Comparison of ENCODE assay signal across 14 cellular contexts in genomic region chr7:126574276-126574675, GRCh38.
DNase-seq lines count a peak whose midpoint lies in the region; ATAC-seq and TF ChIP-seq lines count a peak whose summit lies in the region.
"Had no signal": no experiment of that assay in that cellular context is flagged by ENCODE, and none has a peak within 500 bp of the region (broad histone marks: within the 10 kb centered on the region; RNA-seq: fewer than 3 reads in every experiment).

No MANE protein-coding gene starts in this region.

- peak; percentile 19 to 96 for ATAC-seq in left cardiac atrium
- ATAC-seq in HG03442 (IDR thresholded peaks at IDR 0.05; ENCODE audit: unreplicated experiment): no peak
- ATAC-seq in naive thymus-derived CD8-positive, alpha-beta T cell: no peak
- ATAC-seq: left colon had no signal

- intact Hi-C loops in left cardiac atrium (cut with DNase I) (no loop called here), left ventricle myocardium inferior (cut with micrococcal nuclease) (no loop called here)

- POLR2A ChIA-PET in naive thymus-derived CD8-positive, alpha-beta T cell (lab: Charles Lee): no interaction called here

- H3K36me3 Mint-ChIP-seq in naive thymus-derived CD8-positive, alpha-beta T cell: no peaks in the 10 kb centered on the region
- H3K36me3 Mint-ChIP-seq: activated naive CD8-positive, alpha-beta T cell treated with anti-CD3 and anti-CD28 coated beads, Interleukin-2, amount 10 ng/mL, durations not matched to agents 7 days and 5 days had no signal

- H3K4me3 Mint-ChIP-seq in naive thymus-derived CD8-positive, alpha-beta T cell: no peak overlapping the region
- H3K4me3 Mint-ChIP-seq: activated B cell treated with CpG ODN at 0.5 μM for 24 hours; activated naive CD8-positive, alpha-beta T cell treated with anti-CD3 and anti-CD28 coated beads, Interleukin-2, amount 10 ng/mL, durations not matched to agents 7 days and 5 days had no signal

- H3K27me3 ChIP-seq in left ventricle myocardium inferior (ENCODE audit: low read depth) (no peaks in the 10 kb centered on the region), kidney epithelial cell (ENCODE audit: control insufficient read depth, insufficient read depth, low read length) (no peaks in the 10 kb centered on the region)

- TF ChIP-seq CTCF in left ventricle myocardium inferior (IDR thresholded peaks at IDR 0.05; ENCODE audit: borderline replicate concordance) (no peak), astrocyte of the cerebellum (IDR thresholded peaks at IDR 0.05; ENCODE audit: low read depth, low read length, missing control alignments) (no peak), kidney epithelial cell (IDR thresholded peaks at IDR 0.05; ENCODE audit: insufficient read depth, low read length, poor library complexity, severe bottlenecking) (no peak)

- no peak overlapping the region for H3K27ac Mint-ChIP-seq in naive thymus-derived CD8-positive, alpha-beta T cell
- H3K27ac Mint-ChIP-seq: activated B cell treated with CpG ODN at 0.5 μM for 24 hours; activated naive CD8-positive, alpha-beta T cell treated with anti-CD3 and anti-CD28 coated beads, Interleukin-2, amount 10 ng/mL, durations not matched to agents 7 days and 5 days had no signal

- H3K4me1 Mint-ChIP-seq in naive thymus-derived CD8-positive, alpha-beta T cell: no peaks in the 10 kb centered on the region
- H3K4me1 Mint-ChIP-seq: activated B cell treated with CpG ODN at 0.5 μM for 24 hours; activated naive CD8-positive, alpha-beta T cell treated with anti-CD3 and anti-CD28 coated beads, Interleukin-2, amount 10 ng/mL, durations not matched to agents 7 days and 5 days had no signal

- H3K36me3 ChIP-seq in left ventricle myocardium inferior: no peaks in the 10 kb centered on the region
- H3K36me3 ChIP-seq in kidney epithelial cell (ENCODE audit: control insufficient read depth, insufficient read depth, low read length): no peaks in the 10 kb centered on the region
- H3K36me3 ChIP-seq: thoracic aorta had no signal

- no peak overlapping the region for H3K4me3 ChIP-seq in left ventricle myocardium inferior
- H3K4me3 ChIP-seq in astrocyte of the cerebellum (ENCODE audit: low read depth, low read length): no peak overlapping the region
- no peak overlapping the region for H3K4me3 ChIP-seq in kidney epithelial cell (ENCODE audit: low read depth, low read length)
- H3K4me3 ChIP-seq: thoracic aorta had no signal

- H3K9me3 Mint-ChIP-seq in naive thymus-derived CD8-positive, alpha-beta T cell: peaks cover 0 to 23% (median 6%) of the 10 kb centered on the region in 9 donors
- H3K9me3 Mint-ChIP-seq: activated B cell treated with CpG ODN at 0.5 μM for 24 hours; activated naive CD8-positive, alpha-beta T cell treated with anti-CD3 and anti-CD28 coated beads, Interleukin-2, amount 10 ng/mL, durations not matched to agents 7 days and 5 days had no signal

- H3K9me3 ChIP-seq in left ventricle myocardium inferior (replicated peaks): no peaks in the 10 kb centered on the region
- H3K9me3 ChIP-seq: thoracic aorta had no signal

- H3K27me3 Mint-ChIP-seq in naive thymus-derived CD8-positive, alpha-beta T cell: peaks cover 0 to 5% (median 0%) of the 10 kb centered on the region in 5 donors
- H3K27me3 Mint-ChIP-seq: activated B cell treated with CpG ODN at 0.5 μM for 24 hours; activated naive CD8-positive, alpha-beta T cell treated with anti-CD3 and anti-CD28 coated beads, Interleukin-2, amount 10 ng/mL, durations not matched to agents 7 days and 5 days had no signal

- in situ Hi-C loops in astrocyte of the cerebellum (cut with HindIII; ENCODE audit: low sequenced_read_pairs): no loop called here

- no peak overlapping the region for H3K27ac ChIP-seq in left ventricle myocardium inferior (replicated peaks)
- H3K27ac ChIP-seq: thoracic aorta had no signal

- no peak for DNase-seq in left cardiac atrium
- no peak for DNase-seq in left ventricle myocardium inferior
- peak; percentile 65 for DNase-seq in astrocyte of the cerebellum (ENCODE audit: low read depth)
- DNase-seq in kidney epithelial cell (ENCODE audit: low read depth): peak; percentile 34
- DNase-seq in SK-N-DZ (ENCODE audit: low spot score): no peak
- no peak for DNase-seq in naive thymus-derived CD8-positive, alpha-beta T cell
- DNase-seq in cerebellum (ENCODE audit: low spot score): no peak
- DNase-seq: activated B cell treated with CpG ODN at 0.5 μM for 24 hours; activated naive CD8-positive, alpha-beta T cell treated with anti-CD3 and anti-CD28 coated beads, Interleukin-2, amount 10 ng/mL, durations not matched to agents 7 days and 5 days; COR-L47; left colon; NCI-H1930 had no signal

- no peaks in the 10 kb centered on the region for H3K4me1 ChIP-seq in left ventricle myocardium inferior

Comparison
In these comparisons a context has a peak if more than half of its experiments do, and no peak if none do; other contexts are left out.
1. ATAC-seq: peak in left cardiac atrium (2 of 2); none in HG03442 (single experiment) and naive thymus-derived CD8-positive, alpha-beta T cell (0 of 2).
2. DNase-seq: peak in astrocyte of the cerebellum (single experiment) and kidney epithelial cell (single experiment); none in left cardiac atrium (single experiment), left ventricle myocardium inferior (single experiment), SK-N-DZ (single experiment), naive thymus-derived CD8-positive, alpha-beta T cell (0 of 10) and cerebellum (single experiment).